ENCODE assay signal across 8 cellular contexts in genomic region chr2:181891966-181892794, GRCh38.
DNase-seq lines count a peak whose midpoint lies in the region; ATAC-seq and TF ChIP-seq lines count a peak whose summit lies in the region.

No MANE protein-coding gene starts in this region.

- peak; percentile 20; the same call in 1 of the 2 replicates for TF ChIP-seq CTCF in OCI-LY1 (IDR thresholded peaks at IDR 0.05; ENCODE audit: low read length)

- H3K9ac ChIP-seq in OCI-LY1 (ENCODE audit: low read length) = peak overlapping the region; percentile 83

- no peaks in the 10 kb centered on the region for H3K9me3 Mint-ChIP-seq in stimulated activated memory B cell treated with anti-CD40 and anti-IgM and Interleukin-4, amounts not matched to agents 10 μg/mL and 1 μg/mL and 100 μg/mL, for 72 hours

- peaks cover 34% of the 10 kb centered on the region for H3K4me1 ChIP-seq in OCI-LY1 (ENCODE audit: insufficient read depth, low read length, severe bottlenecking)
- peaks cover 14 to 25% of the 10 kb centered on the region in 2 donors for H3K4me1 ChIP-seq in muscle layer of duodenum (ENCODE audit: control insufficient read depth in 1 of 2, insufficient read depth in 2 of 2, low read length in 2 of 2)

- peaks cover 7% of the 10 kb centered on the region for H3K36me3 Mint-ChIP-seq in stimulated activated memory B cell treated with anti-CD40 and anti-IgM and Interleukin-4, amounts not matched to agents 10 μg/mL and 1 μg/mL and 100 μg/mL, for 72 hours

- H3K4me2 ChIP-seq in OCI-LY1 (ENCODE audit: low read length) = peak overlapping the region; percentile 79

- peak overlapping the region; percentile 18 for H3K27ac ChIP-seq in OCI-LY1 (ENCODE audit: low read depth, low read length, poor library complexity, severe bottlenecking)
- peak overlapping the region; percentile 96 for H3K27ac ChIP-seq in muscle layer of duodenum (ENCODE audit: low read length)

- H3F3A ChIP-seq in OCI-LY1 (ENCODE audit: insufficient read depth, low read length) = no peaks in the 10 kb centered on the region

- H3K79me2 ChIP-seq in OCI-LY1 (ENCODE audit: insufficient read depth, low read length) = no peaks in the 10 kb centered on the region

- DNase-seq in COR-L47 (lab: John Stamatoyannopoulos, UW) = peak; percentile 54
- DNase-seq in activated T-cell treated with anti-CD3 and anti-CD28 coated beads for 4 hours = peak; percentile 39
- peak; percentile 86 to 88 for DNase-seq in erythroblast (lab: John Stamatoyannopoulos, UW)

- peaks cover 10% of the 10 kb centered on the region for H3K4me1 Mint-ChIP-seq in stimulated activated memory B cell treated with anti-CD40 and anti-IgM and Interleukin-4, amounts not matched to agents 10 μg/mL and 1 μg/mL and 100 μg/mL, for 72 hours

- no peaks in the 10 kb centered on the region for H4K20me1 ChIP-seq in OCI-LY1 (ENCODE audit: insufficient read depth, low read length)

- H3K9me3 ChIP-seq in OCI-LY1 (ENCODE audit: low read length) = no peaks in the 10 kb centered on the region
- no peaks in the 10 kb centered on the region for H3K9me3 ChIP-seq in muscle layer of duodenum (ENCODE audit: control insufficient read depth in 1 of 2, low read length in 2 of 2)

- H3K27me3 ChIP-seq in OCI-LY1 (ENCODE audit: insufficient read depth, low read length) = no peaks in the 10 kb centered on the region
- no peaks in the 10 kb centered on the region for H3K27me3 ChIP-seq in muscle layer of duodenum (ENCODE audit: low read depth, low read length)

- H3K27ac Mint-ChIP-seq in stimulated activated memory B cell treated with anti-CD40 and anti-IgM and Interleukin-4, amounts not matched to agents 10 μg/mL and 1 μg/mL and 100 μg/mL, for 72 hours = peak overlapping the region; percentile 85

- H3K4me3 ChIP-seq in OCI-LY1 (ENCODE audit: low read depth, low read length, poor library complexity, severe bottlenecking) (peak overlapping the region; percentile 80), muscle layer of duodenum (ENCODE audit: low read depth in 1 of 2, low read length in 2 of 2) (peak overlapping the region; percentile 94 to 97)

- no peaks in the 10 kb centered on the region for H3K36me3 ChIP-seq in OCI-LY1 (ENCODE audit: insufficient read depth, low read length)
- H3K36me3 ChIP-seq in muscle layer of duodenum (ENCODE audit: control insufficient read depth in 1 of 2, insufficient read depth in 2 of 2, low read length in 2 of 2) = peaks cover 4 to 6% of the 10 kb centered on the region in 2 donors

- H3K9me2 ChIP-seq in OCI-LY1 (ENCODE audit: low read depth, low read length) = no peaks in the 10 kb centered on the region

- ATAC-seq in GM19438 (IDR thresholded peaks at IDR 0.05; ENCODE audit: low read depth, unreplicated experiment) = peak; percentile 61
- peak; percentile 32 for ATAC-seq in HG03565 (IDR thresholded peaks at IDR 0.05; ENCODE audit: unreplicated experiment)
- ATAC-seq in stimulated activated memory B cell treated with anti-CD40 and anti-IgM and Interleukin-4, amounts not matched to agents 10 μg/mL and 1 μg/mL and 100 μg/mL, for 72 hours = peak; percentile 74

- H2AFZ ChIP-seq in OCI-LY1 (ENCODE audit: low read length) = no peak overlapping the region

- no peaks in the 10 kb centered on the region for H3K27me3 Mint-ChIP-seq in stimulated activated memory B cell treated with anti-CD40 and anti-IgM and Interleukin-4, amounts not matched to agents 10 μg/mL and 1 μg/mL and 100 μg/mL, for 72 hours

- TF ChIP-seq POLR2A in erythroblast (IDR thresholded peaks at IDR 0.05; ENCODE audit: low read length) = peak; percentile 57

- H3K4me3 Mint-ChIP-seq in stimulated activated memory B cell treated with anti-CD40 and anti-IgM and Interleukin-4, amounts not matched to agents 10 μg/mL and 1 μg/mL and 100 μg/mL, for 72 hours = peak overlapping the region; percentile 89

Comparison
In these comparisons a context has a peak if more than half of its experiments do, and no peak if none do; other contexts are left out.
1. Peak in every context shown above with its lines: DNase-seq, ATAC-seq, H3K4me3 ChIP-seq and H3K27ac ChIP-seq.